ENCODE assay signal across 1 cellular context in the genomic region with DNA sequence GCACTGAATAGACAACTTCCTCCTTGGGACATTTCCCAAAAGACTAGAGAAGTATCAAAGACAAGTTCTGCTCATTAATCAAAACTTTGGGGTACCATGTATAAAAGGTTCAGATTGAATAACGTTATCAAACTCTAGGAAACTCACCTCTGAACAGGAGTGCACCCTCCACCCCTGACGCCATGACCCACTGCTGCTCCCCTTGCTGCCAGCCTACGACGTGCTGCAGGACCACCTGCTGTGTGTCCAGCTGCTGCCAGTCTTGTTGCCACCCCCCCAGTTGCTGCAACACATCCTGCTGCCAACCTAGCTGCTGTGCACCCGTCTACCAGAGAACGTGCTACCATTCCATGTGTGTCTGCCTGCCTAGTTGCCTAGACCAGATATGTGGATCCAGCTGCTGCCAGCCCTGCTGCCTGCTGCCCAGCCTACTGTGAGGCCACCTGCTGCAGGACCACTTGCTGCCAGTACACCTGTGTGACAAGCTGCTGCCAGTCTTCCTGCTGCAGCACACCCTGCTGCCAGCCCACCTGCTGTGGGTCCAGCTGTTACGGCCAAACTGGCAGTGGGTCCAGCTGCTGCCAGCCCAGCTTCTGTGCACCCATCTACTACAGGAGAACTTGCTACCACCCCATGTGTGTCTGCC.
TF ChIP-seq lines count a peak whose summit lies in the region.

No MANE protein-coding gene starts in this region.

TF ChIP-seq in IMR-90, 13 proteins besides CTCF, POLR2A, EP300 and RAD21 (continued from another document):
- TF ChIP-seq ELK1 (IDR thresholded peaks at IDR 0.05; ENCODE audit: borderline replicate concordance, low read depth, low read length) (no peak), RCOR1 (IDR thresholded peaks at IDR 0.05; ENCODE audit: insufficient replicate concordance, low read length) (no peak), CHD1 (IDR thresholded peaks at IDR 0.05; ENCODE audit: low read depth, low read length) (no peak), SMC3 (IDR thresholded peaks at IDR 0.05; ENCODE audit: low read depth, low read length) (no peak), MAZ (IDR thresholded peaks at IDR 0.05; ENCODE audit: borderline replicate concordance, low read depth, low read length) (no peak), CEBPB (IDR thresholded peaks at IDR 0.05; ENCODE audit: low read depth, low read length) (no peak), MAFK (IDR thresholded peaks at IDR 0.05; ENCODE audit: low read depth, low read length) (no peak), RFX5 (IDR thresholded peaks at IDR 0.05; ENCODE audit: low read depth, low read length) (no peak), FOS (IDR thresholded peaks at IDR 0.05; ENCODE audit: low read depth, low read length) (no peak), NFE2L2 (IDR thresholded peaks at IDR 0.05; ENCODE audit: low read depth, low read length) (no peak)
TF ChIP-seq in IMR-90: peak in this region for 0.
